Comparison of ENCODE assay signal across 1 cellular context in genomic region chr3:194070634-194071409, GRCh38.
TF ChIP-seq lines count a peak whose summit lies in the region.

No MANE protein-coding gene starts in this region.

TF ChIP-seq in SK-N-SH treated with all-trans-retinoic acid at 6 μM for 48 hours, 23 proteins besides CTCF, POLR2A, EP300 and RAD21 (continued from another document):
- TF ChIP-seq BACH2 (CRISPR knock-in tag; IDR thresholded peaks at IDR 0.05; ENCODE audit: borderline replicate concordance) (no peak), ZNF70 (CRISPR knock-in tag; IDR thresholded peaks at IDR 0.05) (no peak; the same call in 1 of the 2 replicates), OSR1 (CRISPR knock-in tag; IDR thresholded peaks at IDR 0.05) (no peak), ZFP30 (CRISPR knock-in tag; IDR thresholded peaks at IDR 0.05) (no peak), ZNF8 (CRISPR knock-in tag; IDR thresholded peaks at IDR 0.05) (no peak)
TF ChIP-seq in SK-N-SH treated with all-trans-retinoic acid at 6 μM for 48 hours: peak in this region for 4.
